Comparison of ENCODE assay signal across 17 cellular contexts in the genomic region with DNA sequence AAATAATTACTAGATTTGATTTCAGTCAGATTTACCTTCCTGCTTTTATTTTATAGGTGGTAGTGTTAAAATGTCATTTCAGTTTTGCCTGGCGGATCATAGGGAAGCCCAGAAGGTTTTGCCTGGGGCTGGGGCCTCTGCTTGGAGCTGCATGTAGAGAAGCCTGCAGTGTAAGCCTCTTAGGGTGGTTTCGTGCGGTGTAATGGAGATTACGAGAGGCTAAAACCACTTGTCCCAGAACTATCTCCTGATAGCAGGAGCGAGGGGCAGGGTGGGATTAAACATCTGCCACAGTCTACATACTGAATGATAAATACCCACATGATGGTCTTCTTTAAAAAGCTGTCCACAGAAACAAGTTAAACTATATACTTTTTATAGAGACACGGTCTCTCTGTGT.
"Had no signal": no experiment of that assay in that cellular context is flagged by ENCODE, and none has a peak within 500 bp of the region (broad histone marks: within the 10 kb centered on the region; RNA-seq: fewer than 3 reads in every experiment).

No MANE protein-coding gene starts in this region.

- H3K4me3 ChIP-seq: esophagus muscularis mucosa, gastrocnemius medialis, lung, psoas muscle, right lobe of liver, suprapubic skin, thyroid gland had no signal

- H3K27ac ChIP-seq: epithelial cell of prostate, esophagus muscularis mucosa, right lobe of liver, suprapubic skin, thyroid gland had no signal

- DNase-seq: effector memory CD4-positive, alpha-beta T cell; gastrocnemius medialis; left ventricle myocardium superior; mesenchymal stem cell; naive B cell; psoas muscle; retina; right lobe of liver; stimulated activated CD4-positive, alpha-beta T cell treated with anti-CD3 and anti-CD28 coated beads, Interleukin-4, amount 100 ng/mL, for 1 hour; stimulated activated CD8-positive, alpha-beta memory T cell treated with anti-CD3 and anti-CD28 coated beads, Interleukin-4, amount 100 ng/mL, for 48 hours; stimulated activated naive CD8-positive, alpha-beta T cell treated with anti-CD3 and anti-CD28 coated beads, Interleukin-15, Interleukin-2, amounts not matched to agents 100 U/mL and 50 U/mL, for 24 hours; thyroid gland had no signal

- ATAC-seq: gastrocnemius medialis; stimulated activated effector memory CD8-positive, alpha-beta T cell treated with anti-CD3 and anti-CD28 coated beads, Interleukin-12 subunit alpha, Interleukin-12 subunit beta, amount 100 ng/mL, for 72 hours; stimulated activated naive CD8-positive, alpha-beta T cell treated with anti-CD3 and anti-CD28 coated beads, Interleukin-15, Interleukin-2, amounts not matched to agents 100 U/mL and 50 U/mL, for 24 hours had no signal

- H3K27me3 ChIP-seq: esophagus muscularis mucosa, gastrocnemius medialis, right lobe of liver, suprapubic skin, thyroid gland had no signal

- H3K36me3 ChIP-seq: esophagus muscularis mucosa, suprapubic skin, thyroid gland had no signal

- H3K4me1 ChIP-seq: right lobe of liver, suprapubic skin had no signal

- H3K9me3 ChIP-seq: esophagus muscularis mucosa, gastrocnemius medialis, right lobe of liver, suprapubic skin, thyroid gland had no signal
